36 cellular contexts compared by ENCODE assay signal in genomic region chr5:65530904-65531303, GRCh38.
"Had no signal": no experiment of that assay in that cellular context is flagged by ENCODE, and none has a peak within 500 bp of the region (broad histone marks: within the 10 kb centered on the region; RNA-seq: fewer than 3 reads in every experiment).

No MANE protein-coding gene starts in this region.

- H3K9me3 ChIP-seq: adrenal gland, ascending aorta had no signal

- DNase-seq: activated CD4-positive, alpha-beta memory T cell treated with anti-CD3 and anti-CD28 coated beads, Interleukin-2, amount 10 ng/mL, durations not matched to agents 7 days and 5 days; activated CD4-positive, alpha-beta T cell treated with anti-CD3 and anti-CD28 coated beads for 1 hour; activated CD4-positive, alpha-beta T cell treated with anti-CD3 and anti-CD28 coated beads for 36 hours; activated CD4-positive, alpha-beta T cell treated with anti-CD3 and anti-CD28 coated beads for 48 hours; activated CD4-positive, alpha-beta T cell treated with anti-CD3 and anti-CD28 coated beads, Interleukin-2, amount 10 ng/mL, durations not matched to agents 7 days and 5 days; activated CD4-positive, alpha-beta T cell treated with anti-CD3 and anti-CD28 coated beads, Interleukin-2, amount 50 U/mL, for 48 hours; activated CD4-positive, CD25-positive, alpha-beta regulatory T cell; activated CD8-positive, alpha-beta memory T cell treated with anti-CD3 and anti-CD28 coated beads for 24 hours; activated CD8-positive, alpha-beta memory T cell treated with anti-CD3 and anti-CD28 coated beads, Interleukin-2, amount 10 ng/mL, durations not matched to agents 7 days and 5 days; activated CD8-positive, alpha-beta memory T cell treated with anti-CD3 and anti-CD28 coated beads, Interleukin-2, amount 50 U/mL, for 48 hours; activated CD8-positive, alpha-beta T cell treated with anti-CD3 and anti-CD28 coated beads, Interleukin-2, amount 10 ng/mL, durations not matched to agents 7 days and 5 days; activated effector memory CD4-positive, alpha-beta T cell treated with anti-CD3 and anti-CD28 coated beads, Interleukin-2, amount 50 U/mL, for 16 hours; activated gamma-delta T cell treated with Interleukin-2 at 50 U/mL for 16 hours; activated naive CD4-positive, alpha-beta T cell; activated naive CD4-positive, alpha-beta T cell treated with anti-CD3 and anti-CD28 coated beads for 36 hours; activated naive CD4-positive, alpha-beta T cell treated with anti-CD3 and anti-CD28 coated beads, Interleukin-2, amount 50 U/mL, for 16 hours; activated naive CD8-positive, alpha-beta T cell treated with anti-CD3 and anti-CD28 coated beads for 36 hours; activated T-cell treated with anti-CD3 and anti-CD28 coated beads, Interleukin-2, amount 50 U/mL, for 24 hours; activated T-cell treated with anti-CD3 and anti-CD28 coated beads, Interleukin-2, amount 50 U/mL, for 48 hours; adrenal gland; amygdala; anterior cingulate cortex; central memory CD4-positive, alpha-beta T cell; T-helper 1 cell; T-helper 2 cell; T-helper 9 cell; WERI-Rb-1 had no signal

- H3K27me3 Mint-ChIP-seq: activated CD4-positive, alpha-beta memory T cell treated with anti-CD3 and anti-CD28 coated beads, Interleukin-2, amount 10 ng/mL, durations not matched to agents 7 days and 5 days; activated CD4-positive, alpha-beta T cell treated with anti-CD3 and anti-CD28 coated beads for 36 hours; activated CD4-positive, alpha-beta T cell treated with anti-CD3 and anti-CD28 coated beads, Interleukin-2, amount 10 ng/mL, durations not matched to agents 7 days and 5 days; activated CD8-positive, alpha-beta memory T cell treated with anti-CD3 and anti-CD28 coated beads, Interleukin-2, amount 10 ng/mL, durations not matched to agents 7 days and 5 days; activated naive CD8-positive, alpha-beta T cell treated with anti-CD3 and anti-CD28 coated beads for 36 hours; activated T-cell treated with anti-CD3 and anti-CD28 coated beads, Interleukin-2, amount 50 U/mL, for 24 hours; activated T-helper 17 cell treated with anti-CD3 and anti-CD28 coated beads, Interleukin-2, amount 50 U/mL, for 72 hours; brain had no signal

- H3K27me3 ChIP-seq: adrenal gland, ascending aorta had no signal

- H3K4me1 Mint-ChIP-seq: activated CD4-positive, alpha-beta memory T cell treated with anti-CD3 and anti-CD28 coated beads, Interleukin-2, amount 10 ng/mL, durations not matched to agents 7 days and 5 days; activated CD4-positive, alpha-beta T cell treated with anti-CD3 and anti-CD28 coated beads for 36 hours; activated CD4-positive, alpha-beta T cell treated with anti-CD3 and anti-CD28 coated beads, Interleukin-2, amount 10 ng/mL, durations not matched to agents 7 days and 5 days; activated CD8-positive, alpha-beta memory T cell treated with anti-CD3 and anti-CD28 coated beads, Interleukin-2, amount 10 ng/mL, durations not matched to agents 7 days and 5 days; activated naive CD8-positive, alpha-beta T cell treated with anti-CD3 and anti-CD28 coated beads for 36 hours; activated T-helper 17 cell treated with anti-CD3 and anti-CD28 coated beads, Interleukin-2, amount 50 U/mL, for 72 hours; WTC11 had no signal

- H3K27ac Mint-ChIP-seq: activated CD4-positive, alpha-beta memory T cell treated with anti-CD3 and anti-CD28 coated beads, Interleukin-2, amount 10 ng/mL, durations not matched to agents 7 days and 5 days; activated CD4-positive, alpha-beta T cell treated with anti-CD3 and anti-CD28 coated beads for 36 hours; activated CD4-positive, alpha-beta T cell treated with anti-CD3 and anti-CD28 coated beads, Interleukin-2, amount 10 ng/mL, durations not matched to agents 7 days and 5 days; activated CD8-positive, alpha-beta memory T cell treated with anti-CD3 and anti-CD28 coated beads, Interleukin-2, amount 10 ng/mL, durations not matched to agents 7 days and 5 days; activated CD8-positive, alpha-beta T cell treated with anti-CD3 and anti-CD28 coated beads, Interleukin-2, amount 10 ng/mL, durations not matched to agents 7 days and 5 days; activated naive CD4-positive, alpha-beta T cell treated with anti-CD3 and anti-CD28 coated beads for 36 hours; activated naive CD4-positive, alpha-beta T cell treated with anti-CD3 and anti-CD28 coated beads, Interleukin-2, amount 50 U/mL, for 72 hours; activated naive CD8-positive, alpha-beta T cell treated with anti-CD3 and anti-CD28 coated beads for 36 hours; activated T-cell treated with anti-CD3 and anti-CD28 coated beads, Interleukin-2, amount 50 U/mL, for 24 hours; activated T-helper 17 cell treated with anti-CD3 and anti-CD28 coated beads, Interleukin-2, amount 50 U/mL, for 72 hours; brain; T-helper 1 cell treated with Interleukin-12 subunit alpha and Interleukin-12 subunit beta and Interleukin-4 antibody, amounts not matched to agents 30 μg/mL and 1 μg/mL, for 36 hours; T-helper 2 cell treated with Interferon-gamma antibody and Interleukin-4, amounts not matched to agents 5 μg/mL and 100 μg/mL, for 36 hours; WTC11 had no signal

- H3K9me3 Mint-ChIP-seq: activated CD4-positive, alpha-beta memory T cell treated with anti-CD3 and anti-CD28 coated beads, Interleukin-2, amount 10 ng/mL, durations not matched to agents 7 days and 5 days; activated CD4-positive, alpha-beta T cell treated with anti-CD3 and anti-CD28 coated beads, Interleukin-2, amount 10 ng/mL, durations not matched to agents 7 days and 5 days; activated naive CD4-positive, alpha-beta T cell treated with anti-CD3 and anti-CD28 coated beads for 36 hours; activated naive CD4-positive, alpha-beta T cell treated with anti-CD3 and anti-CD28 coated beads, Interleukin-2, amount 50 U/mL, for 72 hours; activated naive CD8-positive, alpha-beta T cell treated with anti-CD3 and anti-CD28 coated beads for 36 hours; activated T-cell treated with anti-CD3 and anti-CD28 coated beads, Interleukin-2, amount 50 U/mL, for 24 hours; activated T-helper 17 cell treated with anti-CD3 and anti-CD28 coated beads, Interleukin-2, amount 50 U/mL, for 72 hours; brain; T-helper 1 cell treated with Interleukin-12 subunit alpha and Interleukin-12 subunit beta and Interleukin-4 antibody, amounts not matched to agents 30 μg/mL and 1 μg/mL, for 36 hours; T-helper 2 cell treated with Interferon-gamma antibody and Interleukin-4, amounts not matched to agents 5 μg/mL and 100 μg/mL, for 36 hours; WTC11 had no signal

- H3K36me3 ChIP-seq: adrenal gland, ascending aorta had no signal

- FAIRE-seq: colon had no signal

- H3K4me1 ChIP-seq: adrenal gland, ascending aorta had no signal

- H3K36me3 Mint-ChIP-seq: brain had no signal

- H3K4me3 ChIP-seq: adrenal gland, ascending aorta had no signal

- H3K4me3 Mint-ChIP-seq: activated CD4-positive, alpha-beta memory T cell treated with anti-CD3 and anti-CD28 coated beads, Interleukin-2, amount 10 ng/mL, durations not matched to agents 7 days and 5 days; activated CD4-positive, alpha-beta T cell treated with anti-CD3 and anti-CD28 coated beads for 36 hours; activated CD4-positive, alpha-beta T cell treated with anti-CD3 and anti-CD28 coated beads, Interleukin-2, amount 10 ng/mL, durations not matched to agents 7 days and 5 days; activated CD8-positive, alpha-beta memory T cell treated with anti-CD3 and anti-CD28 coated beads, Interleukin-2, amount 10 ng/mL, durations not matched to agents 7 days and 5 days; activated CD8-positive, alpha-beta T cell treated with anti-CD3 and anti-CD28 coated beads, Interleukin-2, amount 10 ng/mL, durations not matched to agents 7 days and 5 days; activated naive CD4-positive, alpha-beta T cell treated with anti-CD3 and anti-CD28 coated beads for 36 hours; activated naive CD8-positive, alpha-beta T cell treated with anti-CD3 and anti-CD28 coated beads for 36 hours; activated T-cell treated with anti-CD3 and anti-CD28 coated beads, Interleukin-2, amount 50 U/mL, for 24 hours; activated T-helper 17 cell treated with anti-CD3 and anti-CD28 coated beads, Interleukin-2, amount 50 U/mL, for 72 hours; brain; T-helper 1 cell treated with Interleukin-12 subunit alpha and Interleukin-12 subunit beta and Interleukin-4 antibody, amounts not matched to agents 30 μg/mL and 1 μg/mL, for 36 hours; T-helper 2 cell treated with Interferon-gamma antibody and Interleukin-4, amounts not matched to agents 5 μg/mL and 100 μg/mL, for 36 hours; WTC11 had no signal

- H3K27ac ChIP-seq: adrenal gland, ascending aorta, WERI-Rb-1 had no signal

- ATAC-seq: activated CD4-positive, alpha-beta T cell treated with anti-CD3 and anti-CD28 coated beads for 36 hours; activated CD4-positive, CD25-positive, alpha-beta regulatory T cell treated with anti-CD3 and anti-CD28 coated beads, Interleukin-2, amount 50 U/mL, for 24 hours; activated CD8-positive, alpha-beta memory T cell treated with anti-CD3 and anti-CD28 coated beads, Interleukin-2, amount 10 ng/mL, durations not matched to agents 7 days and 5 days; activated CD8-positive, alpha-beta T cell treated with anti-CD3 and anti-CD28 coated beads, Interleukin-2, amount 10 ng/mL, durations not matched to agents 7 days and 5 days; activated naive CD4-positive, alpha-beta T cell treated with anti-CD3 and anti-CD28 coated beads, Interleukin-2, amount 50 U/mL, for 72 hours; activated T-helper 17 cell treated with anti-CD3 and anti-CD28 coated beads, Interleukin-2, amount 50 U/mL, for 72 hours; WTC11 had no signal
